In genomic region chr2:230170532-230170931, GRCh38 we compare ENCODE assay signal across 9 cellular contexts. TPM values are rescaled to one million over a fixed set of nuclear protein-coding genes. Genes with fewer than 3 reads are reported as not detected.
DNase-seq lines count a peak whose midpoint lies in the region; ATAC-seq and TF ChIP-seq lines count a peak whose summit lies in the region.
"Had no signal": no experiment of that assay in that cellular context is flagged by ENCODE, and none has a peak within 500 bp of the region (broad histone marks: within the 10 kb centered on the region; RNA-seq: fewer than 3 reads in every experiment).

No MANE protein-coding gene starts in this region.

- H3K9me3 ChIP-seq in IMR-90 (ENCODE audit: control insufficient read depth, insufficient read depth, low read length) (no peaks in the 10 kb centered on the region), duodenal mucosa (ENCODE audit: control insufficient read depth in 1 of 2, low read length in 2 of 2) (no peaks in the 10 kb centered on the region), prostate gland (no peaks in the 10 kb centered on the region)

- no peak for DNase-seq in IMR-90
- peak; percentile 60 for DNase-seq in NOMO-1 treated with DMSO at 0.1 percent for 48 hours (lab: John Stamatoyannopoulos, UW; ENCODE audit: unreplicated experiment)
- DNase-seq in prostate gland (ENCODE audit: low spot score): peak; percentile 40
- no peak for DNase-seq in NCI-H1417 treated with DMSO at 0.1 percent for 48 hours (lab: John Stamatoyannopoulos, UW)

- no peak for ATAC-seq in IMR-90 (ENCODE audit: low read depth)
- ATAC-seq in GM21786 (IDR thresholded peaks at IDR 0.05; ENCODE audit: unreplicated experiment): no peak
- ATAC-seq in HG02588 (IDR thresholded peaks at IDR 0.05; ENCODE audit: unreplicated experiment): no peak
- ATAC-seq: GM23338 had no signal

- dilution Hi-C loops in IMR-90 (cut with HindIII; ENCODE audit: low sequenced_read_pairs, unreplicated experiment): no loop called here

- no peak overlapping the region for H4K5ac ChIP-seq in IMR-90 (ENCODE audit: low read depth, low read length)

- no peak overlapping the region for H2BK15ac ChIP-seq in IMR-90 (ENCODE audit: low read depth, low read length)

- H3K4me1 ChIP-seq in IMR-90 (ENCODE audit: control insufficient read depth, insufficient read depth, low read length) (no peaks in the 10 kb centered on the region), duodenal mucosa (ENCODE audit: control insufficient read depth in 1 of 2, insufficient read depth in 2 of 2, low read length in 2 of 2) (peaks cover 8 to 11% of the 10 kb centered on the region in 2 donors), prostate gland (replicated peaks) (no peaks in the 10 kb centered on the region)

- H3K9ac ChIP-seq in IMR-90 (ENCODE audit: low read depth, low read length) (no peak overlapping the region), duodenal mucosa (ENCODE audit: low read depth in 1 of 2, low read length in 2 of 2) (peak overlapping the region in 1 of 2 donors; percentile 35)

- H4K91ac ChIP-seq in IMR-90 (ENCODE audit: insufficient read depth, low read depth, low read length): no peak overlapping the region

- H2AFZ ChIP-seq in IMR-90 (replicated peaks; ENCODE audit: low read length, poor library complexity): no peak overlapping the region
- H2AFZ ChIP-seq: GM23338 had no signal

- H3K79me1 ChIP-seq in IMR-90 (ENCODE audit: low read depth in 1 of 2, low read length in 2 of 2): no peaks in the 10 kb centered on the region

- no peak overlapping the region for H2BK20ac ChIP-seq in IMR-90 (ENCODE audit: low read depth, low read length)

- BruUV-seq in IMR-90 (replicated peaks; lab: Mats Ljungman, UMichigan): no TSS peak

- no peak overlapping the region for H2BK5ac ChIP-seq in IMR-90 (ENCODE audit: low read depth, low read length, poor library complexity, severe bottlenecking)

- intact Hi-C loops in IMR-90 (cut with micrococcal nuclease) (no loop called here), prostate gland (cut with DNase I) (no loop called here)

- no peak overlapping the region for H3K4me2 ChIP-seq in IMR-90 (ENCODE audit: low read depth, low read length)
- H3K4me2 ChIP-seq: GM23338 had no signal

- H3K18ac ChIP-seq in IMR-90 (ENCODE audit: low read depth, low read length): no peak overlapping the region

- H4K20me1 ChIP-seq in IMR-90 (ENCODE audit: insufficient read depth, low read length): no peaks in the 10 kb centered on the region

- H3K27ac ChIP-seq in IMR-90 (ENCODE audit: insufficient read depth, low read length) (no peak overlapping the region), duodenal mucosa (ENCODE audit: low read depth, low read length) (no peak overlapping the region), prostate gland (peak overlapping the region in 1 of 2 donors; percentile 11)

- H2AK9ac ChIP-seq in IMR-90 (replicated peaks; ENCODE audit: low read depth, low read length, poor library complexity): no peak overlapping the region

- no peak for TF ChIP-seq POLR2A in IMR-90 (IDR thresholded peaks at IDR 0.05; ENCODE audit: low read depth, low read length)
- TF ChIP-seq POLR2A in prostate gland (IDR thresholded peaks at IDR 0.05): no peak

- no peak for TF ChIP-seq RAD21 in IMR-90 (IDR thresholded peaks at IDR 0.05; ENCODE audit: low read length)

- H3K4me3 ChIP-seq in IMR-90 (ENCODE audit: insufficient read depth, low read depth, low read length) (no peak overlapping the region), duodenal mucosa (ENCODE audit: low read depth in 1 of 2, low read length in 2 of 2) (peak overlapping the region; percentile 37 to 46), prostate gland (peak overlapping the region in 1 of 2 donors; percentile 11)
- H3K4me3 ChIP-seq: GM23338 had no signal

- H3K36me3 ChIP-seq in IMR-90 (ENCODE audit: control insufficient read depth, insufficient read depth, low read length): peaks cover 3% of the 10 kb centered on the region
- peaks cover 4 to 5% of the 10 kb centered on the region in 2 donors for H3K36me3 ChIP-seq in duodenal mucosa (ENCODE audit: control insufficient read depth in 1 of 2, insufficient read depth in 2 of 2, low read length in 2 of 2)
- no peaks in the 10 kb centered on the region for H3K36me3 ChIP-seq in prostate gland

- CTCF ChIA-PET in IMR-90 (lab: Yijun Ruan, JAX): interaction anchor here (0.5 kb wide), 1 partner anchor 11 kb away, joined by 4 read pairs; no protein-coding TSS in a partner anchor

- H2AK5ac ChIP-seq in IMR-90 (ENCODE audit: low read depth, low read length): no peak overlapping the region

- POLR2A ChIA-PET in IMR-90 (lab: Charles Lee; ENCODE audit: unreplicated experiment): no interaction called here

- H3K23ac ChIP-seq in IMR-90 (ENCODE audit: low read depth, low read length): no peak overlapping the region

- H3K14ac ChIP-seq in IMR-90 (replicated peaks; ENCODE audit: low read depth, low read length): no peak overlapping the region

- H4K8ac ChIP-seq in IMR-90 (ENCODE audit: low read depth in 2 of 2, low read length in 2 of 2): no peak overlapping the region

- in situ Hi-C loops in IMR-90 (cut with MboI; ENCODE audit: low sequenced_read_pairs): loop anchor here (25.0 kb wide), 1 partner anchor 358 kb away; no protein-coding TSS in a partner anchor

- no peak overlapping the region for H3K56ac ChIP-seq in IMR-90 (ENCODE audit: extremely low read depth, insufficient read depth, low read length)

- no peak overlapping the region for H3K4ac ChIP-seq in IMR-90 (ENCODE audit: low read depth, low read length)

- H3K9me1 ChIP-seq in IMR-90 (ENCODE audit: insufficient read depth, low read length): peaks cover 4% of the 10 kb centered on the region; the same call in 1 of the 2 replicates

- 95% methylated on average over 4 of the region's 9 CpGs; no CpG with 5 or more reads in 1 of the 2 experiments for WGBS in IMR-90 (ENCODE audit: extremely low coverage in 2 of 2, insufficient read length in 1 of 2), 2 experiments
- WGBS in prostate gland: 33% methylated on average over 9 of the region's 9 CpGs

- no peaks in the 10 kb centered on the region for H3K27me3 ChIP-seq in IMR-90 (ENCODE audit: control insufficient read depth, insufficient read depth, low read length)
- no peaks in the 10 kb centered on the region for H3K27me3 ChIP-seq in duodenal mucosa (ENCODE audit: control insufficient read depth in 1 of 2, insufficient read depth in 2 of 2, low read length in 2 of 2)
- no peaks in the 10 kb centered on the region for H3K27me3 ChIP-seq in prostate gland (replicated peaks; ENCODE audit: insufficient read depth)

- no peak for TF ChIP-seq CTCF in IMR-90 (conservative IDR thresholded peaks at IDR 0.05; ENCODE audit: low read depth, low read length)
- no peak for TF ChIP-seq CTCF in prostate gland (IDR thresholded peaks at IDR 0.05)

- H2BK120ac ChIP-seq in IMR-90 (ENCODE audit: low read depth, low read length): no peak overlapping the region

TF ChIP-seq in IMR-90, 13 proteins besides CTCF, POLR2A, EP300 and RAD21:
- TF ChIP-seq CEBPB (IDR thresholded peaks at IDR 0.05; ENCODE audit: low read depth, low read length) (peak; percentile 76), ELK1 (IDR thresholded peaks at IDR 0.05; ENCODE audit: borderline replicate concordance, low read depth, low read length) (no peak), BHLHE40 (IDR thresholded peaks at IDR 0.05; ENCODE audit: low read depth, low read length) (no peak)

RNA-seq across cellular contexts. Expression of gene SP110, which starts 49.3 kb away (rescaled TPM):
- total RNA-seq in IMR-90 (2012; rRNA removed) (9.3 and 11.1 TPM in 2 replicates), prostate gland (10 to 100 TPM; 26.5 to 39.3 TPM)
- polyA plus RNA-seq in IMR-90 (2012; rRNA removed): 9.0 and 10.2 TPM in 2 replicates
- polyA plus RNA-seq in IMR-90 (2012; cell fraction: cytosol; rRNA removed): 5.5 and 13.1 TPM in 2 replicates
- 5.0 and 15.4 TPM in 2 replicates for polyA plus RNA-seq in IMR-90 (2012; cell fraction: nucleus; rRNA removed; ENCODE audit: low replicate concordance)

RNA-seq across cellular contexts. Expression of gene SP140, which starts 55.0 kb away (rescaled TPM):
- total RNA-seq in IMR-90 (2012; rRNA removed): 1.1 and 1.4 TPM in 2 replicates
- 1.1 and 1.4 TPM in 2 replicates for polyA plus RNA-seq in IMR-90 (2012; rRNA removed)
- polyA plus RNA-seq in IMR-90 (2012; cell fraction: cytosol; rRNA removed): 0.33 and 0.64 TPM in 2 replicates
- 0.36 and 1.2 TPM in 2 replicates for polyA plus RNA-seq in IMR-90 (2012; cell fraction: nucleus; rRNA removed; ENCODE audit: low replicate concordance)
- total RNA-seq in prostate gland: under 1 TPM in 1 of 2 donors, not detected in 1; 0.51 TPM
- total RNA-seq: bronchial epithelial cell had no signal

Comparison
In these comparisons a context has a peak if more than half of its experiments do, and no peak if none do; other contexts are left out.
1. DNase-seq: peak in NOMO-1 treated with DMSO at 0.1 percent for 48 hours (single experiment) and prostate gland (single experiment); none in IMR-90 (single experiment) and NCI-H1417 treated with DMSO at 0.1 percent for 48 hours (single experiment).